ENCODE assay signal across 14 cellular contexts in the genomic region with DNA sequence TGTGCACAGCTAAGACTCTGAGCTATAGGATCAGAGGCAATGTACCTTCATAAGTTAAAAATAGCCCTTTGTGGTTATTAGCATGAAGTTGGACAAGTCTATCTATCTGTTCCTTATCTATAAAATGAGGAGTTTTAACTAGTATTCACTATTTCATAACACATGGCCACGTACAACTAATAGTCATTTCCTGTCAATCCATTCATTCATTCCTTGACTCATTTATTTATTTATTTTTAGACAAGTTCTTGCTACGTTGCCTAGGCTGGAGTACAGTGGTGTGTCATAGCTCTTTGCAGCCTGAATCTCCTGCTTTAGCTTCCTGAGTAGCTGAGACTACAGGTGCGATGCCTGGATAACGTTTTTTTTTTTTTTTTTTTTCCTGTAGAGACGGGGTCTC.
A peak's percentile ranks its signal among the peaks of the same experiment; 100 is the strongest.
DNase-seq lines count a peak whose midpoint lies in the region; ATAC-seq, FAIRE-seq and TF ChIP-seq lines count a peak whose summit lies in the region.
"Had no signal": no experiment of that assay in that cellular context is flagged by ENCODE, and none has a peak within 500 bp of the region (broad histone marks: within the 10 kb centered on the region; RNA-seq: fewer than 3 reads in every experiment).

No MANE protein-coding gene starts in this region.

- H3K36me3 ChIP-seq in SJSA1 (peaks cover 70% of the 10 kb centered on the region), subcutaneous abdominal adipose tissue (ENCODE audit: control insufficient read depth in 5 of 5, insufficient read depth in 5 of 5, low read length in 5 of 5) (peaks cover 30 to 54% (median 36%) of the 10 kb centered on the region in 5 donors), vagina (peaks cover 0 to 19% of the 10 kb centered on the region in 2 donors)

- H3K9me3 Mint-ChIP-seq in activated T-cell treated with anti-CD3 and anti-CD28 coated beads, Interleukin-2, amount 50 U/mL, for 24 hours: no peaks in the 10 kb centered on the region
- no peaks in the 10 kb centered on the region for H3K9me3 Mint-ChIP-seq in activated T-cell treated with anti-CD3 and anti-CD28 coated beads, Interleukin-2, amount 50 U/mL, for 4 hours
- H3K9me3 Mint-ChIP-seq: T-helper 1 cell treated with Interleukin-12 subunit alpha and Interleukin-12 subunit beta and Interleukin-4 antibody, amounts not matched to agents 30 μg/mL and 1 μg/mL, for 36 hours had no signal

- TF ChIP-seq POLR2A in vagina (IDR thresholded peaks at IDR 0.05): no peak

- H3K27ac ChIP-seq in SJSA1: peak overlapping the region; percentile 86
- peak overlapping the region; percentile 76 for H3K27ac ChIP-seq in subcutaneous abdominal adipose tissue (ENCODE audit: low read depth, low read length)
- H3K27ac ChIP-seq in vagina: no peak overlapping the region

- ATAC-seq in activated T-cell treated with anti-CD3 and anti-CD28 coated beads, Interleukin-2, amount 50 U/mL, for 4 hours: no peak
- no peak for ATAC-seq in SK-N-SH treated with all-trans-retinoic acid at 6 μM for 48 hours
- ATAC-seq: left colon had no signal

- DNase-seq in activated T-cell treated with anti-CD3 and anti-CD28 coated beads, Interleukin-2, amount 50 U/mL, for 24 hours: no peak
- DNase-seq in activated T-cell treated with anti-CD3 and anti-CD28 coated beads, Interleukin-2, amount 50 U/mL, for 4 hours: no peak
- DNase-seq in SJSA1 (ENCODE audit: low read depth in 1 of 2, low spot score in 2 of 2): peak; percentile 59 to 62
- peak; percentile 14 for DNase-seq in fibroblast of the conjunctiva (ENCODE audit: low read depth)
- DNase-seq in frontal cortex (ENCODE audit: low spot score in 2 of 2): no peak
- DNase-seq in vagina (ENCODE audit: extremely low spot score in 2 of 2): no peak
- DNase-seq: ACHN; amygdala; left colon; NK-92 treated with Interleukin-12 subunit alpha and Interleukin-12 subunit beta, amount 100 ng/mL, for 24 hours; nucleus accumbens had no signal

- no peak overlapping the region for H3K4me3 Mint-ChIP-seq in activated T-cell treated with anti-CD3 and anti-CD28 coated beads, Interleukin-2, amount 50 U/mL, for 24 hours
- no peak overlapping the region for H3K4me3 Mint-ChIP-seq in activated T-cell treated with anti-CD3 and anti-CD28 coated beads, Interleukin-2, amount 50 U/mL, for 4 hours
- H3K4me3 Mint-ChIP-seq: T-helper 1 cell treated with Interleukin-12 subunit alpha and Interleukin-12 subunit beta and Interleukin-4 antibody, amounts not matched to agents 30 μg/mL and 1 μg/mL, for 36 hours had no signal

- peaks cover 74% of the 10 kb centered on the region for H3K36me3 Mint-ChIP-seq in activated T-cell treated with anti-CD3 and anti-CD28 coated beads, Interleukin-2, amount 50 U/mL, for 24 hours (ENCODE audit: low read depth)
- H3K36me3 Mint-ChIP-seq in activated T-cell treated with anti-CD3 and anti-CD28 coated beads, Interleukin-2, amount 50 U/mL, for 4 hours (ENCODE audit: insufficient read depth): peaks cover 56% of the 10 kb centered on the region

- H3K27me3 Mint-ChIP-seq in activated T-cell treated with anti-CD3 and anti-CD28 coated beads, Interleukin-2, amount 50 U/mL, for 24 hours: no peaks in the 10 kb centered on the region
- no peaks in the 10 kb centered on the region for H3K27me3 Mint-ChIP-seq in activated T-cell treated with anti-CD3 and anti-CD28 coated beads, Interleukin-2, amount 50 U/mL, for 4 hours (ENCODE audit: low read depth)

- H3K4me1 Mint-ChIP-seq in activated T-cell treated with anti-CD3 and anti-CD28 coated beads, Interleukin-2, amount 50 U/mL, for 24 hours (ENCODE audit: low read depth): peaks cover 66% of the 10 kb centered on the region
- H3K4me1 Mint-ChIP-seq in activated T-cell treated with anti-CD3 and anti-CD28 coated beads, Interleukin-2, amount 50 U/mL, for 4 hours (ENCODE audit: low read depth): peaks cover 25% of the 10 kb centered on the region

- TF ChIP-seq CTCF in vagina (IDR thresholded peaks at IDR 0.05): no peak

- H3K27me3 ChIP-seq in SJSA1 (replicated peaks) (no peaks in the 10 kb centered on the region), subcutaneous abdominal adipose tissue (ENCODE audit: control insufficient read depth in 5 of 5, insufficient read depth in 4 of 5, low read length in 5 of 5) (no peaks in the 10 kb centered on the region), vagina (no peaks in the 10 kb centered on the region)

- no peak overlapping the region for H3K4me3 ChIP-seq in SJSA1
- no peak overlapping the region for H3K4me3 ChIP-seq in subcutaneous abdominal adipose tissue (ENCODE audit: low read depth in 1 of 5, low read length in 5 of 5)
- no peak overlapping the region for H3K4me3 ChIP-seq in vagina

- H3K9me3 ChIP-seq in SJSA1 (replicated peaks) (no peaks in the 10 kb centered on the region), subcutaneous abdominal adipose tissue (ENCODE audit: control insufficient read depth in 5 of 5, low read length in 5 of 5) (no peaks in the 10 kb centered on the region), vagina (no peaks in the 10 kb centered on the region)

- H3K27ac Mint-ChIP-seq in activated T-cell treated with anti-CD3 and anti-CD28 coated beads, Interleukin-2, amount 50 U/mL, for 24 hours: peak overlapping the region; percentile 30
- H3K27ac Mint-ChIP-seq: T-helper 1 cell treated with Interleukin-12 subunit alpha and Interleukin-12 subunit beta and Interleukin-4 antibody, amounts not matched to agents 30 μg/mL and 1 μg/mL, for 36 hours had no signal

- H3K4me1 ChIP-seq in SJSA1 (replicated peaks) (peaks cover 72% of the 10 kb centered on the region), subcutaneous abdominal adipose tissue (ENCODE audit: control insufficient read depth in 5 of 5, insufficient read depth in 5 of 5, low read length in 5 of 5) (peaks cover 2 to 40% (median 25%) of the 10 kb centered on the region in 5 donors), vagina (peaks cover 9% of the 10 kb centered on the region)

- H3K9ac ChIP-seq in subcutaneous abdominal adipose tissue (ENCODE audit: low read length in 5 of 5): no peak overlapping the region

- intact Hi-C loops in vagina (cut with DNase I): loop anchor here (10.0 kb wide), 1 partner anchor 93 kb away; a partner anchor contains a TSS

- FAIRE-seq in frontal cortex (lab: Jason Lieb, UNC): no peak

TF ChIP-seq in SK-N-SH treated with all-trans-retinoic acid at 6 μM for 48 hours, 23 proteins besides CTCF, POLR2A, EP300 and RAD21 (continues in another document):
- TF ChIP-seq, protein P1, sequence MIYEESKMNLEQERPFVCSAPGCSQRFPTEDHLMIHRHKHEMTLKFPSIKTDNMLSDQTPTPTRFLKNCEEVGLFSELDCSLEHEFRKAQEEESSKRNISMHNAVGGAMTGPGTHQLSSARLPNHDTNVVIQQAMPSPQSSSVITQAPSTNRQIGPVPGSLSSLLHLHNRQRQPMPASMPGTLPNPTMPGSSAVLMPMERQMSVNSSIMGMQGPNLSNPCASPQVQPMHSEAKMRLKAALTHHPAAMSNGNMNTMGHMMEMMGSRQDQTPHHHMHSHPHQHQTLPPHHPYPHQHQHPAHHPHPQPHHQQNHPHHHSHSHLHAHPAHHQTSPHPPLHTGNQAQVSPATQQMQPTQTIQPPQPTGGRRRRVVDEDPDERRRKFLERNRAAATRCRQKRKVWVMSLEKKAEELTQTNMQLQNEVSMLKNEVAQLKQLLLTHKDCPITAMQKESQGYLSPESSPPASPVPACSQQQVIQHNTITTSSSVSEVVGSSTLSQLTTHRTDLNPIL (CRISPR knock-in tag; IDR thresholded peaks at IDR 0.05; ENCODE audit: low read depth): no peak
- no peak for TF ChIP-seq ZC3H10 (CRISPR knock-in tag; IDR thresholded peaks at IDR 0.05)
- TF ChIP-seq ZFP30 (CRISPR knock-in tag; IDR thresholded peaks at IDR 0.05): no peak
- TF ChIP-seq ZNF70 (CRISPR knock-in tag; IDR thresholded peaks at IDR 0.05): no peak
- no peak for TF ChIP-seq ZNF8 (CRISPR knock-in tag; IDR thresholded peaks at IDR 0.05)
- TF ChIP-seq GLIS3 (CRISPR knock-in tag; IDR thresholded peaks at IDR 0.05): no peak
- TF ChIP-seq ISL1 (CRISPR knock-in tag; IDR thresholded peaks at IDR 0.05): no peak
- no peak for TF ChIP-seq ARNTL (CRISPR knock-in tag; IDR thresholded peaks at IDR 0.05; ENCODE audit: borderline replicate concordance, low read depth)
- TF ChIP-seq, protein P2, sequence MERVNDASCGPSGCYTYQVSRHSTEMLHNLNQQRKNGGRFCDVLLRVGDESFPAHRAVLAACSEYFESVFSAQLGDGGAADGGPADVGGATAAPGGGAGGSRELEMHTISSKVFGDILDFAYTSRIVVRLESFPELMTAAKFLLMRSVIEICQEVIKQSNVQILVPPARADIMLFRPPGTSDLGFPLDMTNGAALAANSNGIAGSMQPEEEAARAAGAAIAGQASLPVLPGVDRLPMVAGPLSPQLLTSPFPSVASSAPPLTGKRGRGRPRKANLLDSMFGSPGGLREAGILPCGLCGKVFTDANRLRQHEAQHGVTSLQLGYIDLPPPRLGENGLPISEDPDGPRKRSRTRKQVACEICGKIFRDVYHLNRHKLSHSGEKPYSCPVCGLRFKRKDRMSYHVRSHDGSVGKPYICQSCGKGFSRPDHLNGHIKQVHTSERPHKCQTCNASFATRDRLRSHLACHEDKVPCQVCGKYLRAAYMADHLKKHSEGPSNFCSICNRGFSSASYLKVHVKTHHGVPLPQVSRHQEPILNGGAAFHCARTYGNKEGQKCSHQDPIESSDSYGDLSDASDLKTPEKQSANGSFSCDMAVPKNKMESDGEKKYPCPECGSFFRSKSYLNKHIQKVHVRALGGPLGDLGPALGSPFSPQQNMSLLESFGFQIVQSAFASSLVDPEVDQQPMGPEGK (CRISPR knock-in tag; IDR thresholded peaks at IDR 0.05; ENCODE audit: borderline replicate concordance): no peak
- TF ChIP-seq PPARA (CRISPR knock-in tag; IDR thresholded peaks at IDR 0.05; ENCODE audit: borderline replicate concordance): no peak
- TF ChIP-seq TCF4 (CRISPR knock-in tag; IDR thresholded peaks at IDR 0.05; ENCODE audit: borderline replicate concordance): no peak
- no peak for TF ChIP-seq SNAI2 (CRISPR knock-in tag; IDR thresholded peaks at IDR 0.05)

Comparison
In these comparisons a context has a peak if more than half of its experiments do, and no peak if none do; other contexts are left out.
1. DNase-seq: peak in SJSA1 (2 of 2) and fibroblast of the conjunctiva (single experiment); none in activated T-cell treated with anti-CD3 and anti-CD28 coated beads, Interleukin-2, amount 50 U/mL, for 24 hours (single experiment), activated T-cell treated with anti-CD3 and anti-CD28 coated beads, Interleukin-2, amount 50 U/mL, for 4 hours (single experiment), frontal cortex (0 of 2) and vagina (0 of 2).